ENCODE assay signal across 14 cellular contexts in genomic region chr7:16923019-16923418, GRCh38. TPM values are rescaled to one million over a fixed set of nuclear protein-coding genes. Genes with fewer than 3 reads are reported as not detected.
DNase-seq lines count a peak whose midpoint lies in the region; ATAC-seq, FAIRE-seq and TF ChIP-seq lines count a peak whose summit lies in the region.
"Had no signal": no experiment of that assay in that cellular context is flagged by ENCODE, and none has a peak within 500 bp of the region (broad histone marks: within the 10 kb centered on the region; RNA-seq: fewer than 3 reads in every experiment).

No MANE protein-coding gene starts in this region.

- no peak overlapping the region for H3K27ac ChIP-seq in OCI-LY3 (ENCODE audit: low read length)
- H3K27ac ChIP-seq in endothelial cell of umbilical vein (ENCODE audit: insufficient read depth, low read depth, low read length): no peak overlapping the region
- H3K27ac ChIP-seq: neutrophil had no signal

- no TSS peak for BruUV-seq in endothelial cell of umbilical vein (replicated peaks; lab: Mats Ljungman, UMichigan)

- POLR2A ChIA-PET in endothelial cell of umbilical vein (lab: Charles Lee): no interaction called here

- peaks cover 1% of the 10 kb centered on the region for H3K36me3 Mint-ChIP-seq in activated naive CD4-positive, alpha-beta T cell treated with anti-CD3 and anti-CD28 coated beads, Interleukin-2, amount 10 ng/mL, durations not matched to agents 7 days and 5 days
- no peaks in the 10 kb centered on the region for H3K36me3 Mint-ChIP-seq in activated naive CD4-positive, alpha-beta T cell treated with anti-CD3 and anti-CD28 coated beads for 36 hours (ENCODE audit: low read depth)
- no peaks in the 10 kb centered on the region for H3K36me3 Mint-ChIP-seq in type B pancreatic cell
- H3K36me3 Mint-ChIP-seq: brain had no signal

- H3K27ac Mint-ChIP-seq in activated naive CD4-positive, alpha-beta T cell treated with anti-CD3 and anti-CD28 coated beads, Interleukin-2, amount 10 ng/mL, durations not matched to agents 7 days and 5 days: peak overlapping the region; percentile 77
- no peak overlapping the region for H3K27ac Mint-ChIP-seq in activated naive CD4-positive, alpha-beta T cell treated with anti-CD3 and anti-CD28 coated beads for 36 hours
- H3K27ac Mint-ChIP-seq in type B pancreatic cell: peak overlapping the region; percentile 66

- intact Hi-C loops in activated naive CD4-positive, alpha-beta T cell treated with anti-CD3 and anti-CD28 coated beads for 36 hours (cut with micrococcal nuclease): no loop called here
- intact Hi-C loops in endothelial cell of umbilical vein (cut with micrococcal nuclease): no loop called here

- H3K9me3 ChIP-seq in OCI-LY3 (ENCODE audit: insufficient read depth, low read length) (no peaks in the 10 kb centered on the region), endothelial cell of umbilical vein (replicated peaks; ENCODE audit: control insufficient read depth, insufficient read depth, low read length) (no peaks in the 10 kb centered on the region)
- H3K9me3 ChIP-seq: neutrophil had no signal

- ATAC-seq in HG03439 (IDR thresholded peaks at IDR 0.05; ENCODE audit: unreplicated experiment) (no peak), GM21529 (IDR thresholded peaks at IDR 0.05; ENCODE audit: unreplicated experiment) (no peak), GM21526 (IDR thresholded peaks at IDR 0.05; ENCODE audit: low FRiP score, unreplicated experiment) (no peak)

- H3K4me3 ChIP-seq in OCI-LY3 (ENCODE audit: low read length) (no peak overlapping the region), endothelial cell of umbilical vein (replicated peaks in 1 of 3; ENCODE audit: insufficient read depth in 1 of 3, low read depth in 1 of 3, low read length in 3 of 3) (no peak overlapping the region)

- DNase-seq in activated naive CD4-positive, alpha-beta T cell treated with anti-CD3 and anti-CD28 coated beads, Interleukin-2, amount 10 ng/mL, durations not matched to agents 7 days and 5 days: peak; percentile 38
- no peak for DNase-seq in activated naive CD4-positive, alpha-beta T cell treated with anti-CD3 and anti-CD28 coated beads for 36 hours
- DNase-seq in endothelial cell of umbilical vein (ENCODE audit: low read depth, low spot score) (no peak), type B pancreatic cell (ENCODE audit: extremely low spot score, unreplicated experiment) (no peak)
- DNase-seq: NCI-H2107 had no signal

- H3K4me1 Mint-ChIP-seq in activated naive CD4-positive, alpha-beta T cell treated with anti-CD3 and anti-CD28 coated beads, Interleukin-2, amount 10 ng/mL, durations not matched to agents 7 days and 5 days: peaks cover 41% of the 10 kb centered on the region
- peaks cover 7% of the 10 kb centered on the region for H3K4me1 Mint-ChIP-seq in activated naive CD4-positive, alpha-beta T cell treated with anti-CD3 and anti-CD28 coated beads for 36 hours (ENCODE audit: low read depth)
- H3K4me1 Mint-ChIP-seq in type B pancreatic cell (ENCODE audit: unreplicated experiment): peaks cover 21% of the 10 kb centered on the region

- H3K79me2 ChIP-seq in OCI-LY3 (ENCODE audit: low read length): no peaks in the 10 kb centered on the region
- no peaks in the 10 kb centered on the region for H3K79me2 ChIP-seq in endothelial cell of umbilical vein (ENCODE audit: control insufficient read depth, insufficient read depth, low read length)

- H3K9ac ChIP-seq in OCI-LY3 (ENCODE audit: low read length) (no peak overlapping the region), endothelial cell of umbilical vein (replicated peaks; ENCODE audit: extremely low read depth, insufficient read depth, low read length) (no peak overlapping the region)

- no peaks in the 10 kb centered on the region for H3K36me3 ChIP-seq in OCI-LY3 (replicated peaks; ENCODE audit: low read depth, low read length)
- no peaks in the 10 kb centered on the region for H3K36me3 ChIP-seq in endothelial cell of umbilical vein (ENCODE audit: control insufficient read depth in 2 of 2, extremely low read depth in 1 of 2, insufficient read depth in 2 of 2, low read length in 2 of 2)
- H3K36me3 ChIP-seq: neutrophil had no signal

- H4K20me1 ChIP-seq in OCI-LY3 (ENCODE audit: insufficient read depth, low read length) (no peaks in the 10 kb centered on the region), endothelial cell of umbilical vein (replicated peaks; ENCODE audit: control insufficient read depth, extremely low read depth, insufficient read depth, low read length) (no peaks in the 10 kb centered on the region)

- dilution Hi-C loops in endothelial cell of umbilical vein (cut with MboI; ENCODE audit: extremely low pct_ligation_motif_present, low sequenced_read_pairs): no loop called here

- H3K4me2 ChIP-seq in OCI-LY3 (ENCODE audit: low read length): 0 out of 2 replicates have a peak overlapping the region, but pooled peaks have one; percentile 9
- no peak overlapping the region for H3K4me2 ChIP-seq in endothelial cell of umbilical vein (ENCODE audit: insufficient read depth, low read length)

- no peak overlapping the region for H3K4me3 Mint-ChIP-seq in activated naive CD4-positive, alpha-beta T cell treated with anti-CD3 and anti-CD28 coated beads, Interleukin-2, amount 10 ng/mL, durations not matched to agents 7 days and 5 days
- no peak overlapping the region for H3K4me3 Mint-ChIP-seq in activated naive CD4-positive, alpha-beta T cell treated with anti-CD3 and anti-CD28 coated beads for 36 hours
- H3K4me3 Mint-ChIP-seq in type B pancreatic cell: no peak overlapping the region
- H3K4me3 Mint-ChIP-seq: brain had no signal

- TF ChIP-seq POLR2A in endothelial cell of umbilical vein (IDR thresholded peaks at IDR 0.05; ENCODE audit: low read depth, low read length): no peak

- no peak for FAIRE-seq in endothelial cell of umbilical vein (lab: Jason Lieb, UNC)
- FAIRE-seq: H54 had no signal

- CTCF ChIA-PET in activated naive CD4-positive, alpha-beta T cell treated with anti-CD3 and anti-CD28 coated beads, Interleukin-2, amount 10 ng/mL, durations not matched to agents 7 days and 5 days (lab: Charles Lee): no interaction called here
- CTCF ChIA-PET in activated naive CD4-positive, alpha-beta T cell treated with anti-CD3 and anti-CD28 coated beads for 36 hours (lab: Charles Lee): interaction anchor here (0.6 to 0.7 kb wide), 2 partner anchors 428 to 739 kb away, joined by 3 read pairs; no protein-coding TSS in a partner anchor
- CTCF ChIA-PET in endothelial cell of umbilical vein (lab: Charles Lee): interaction anchor here (0.5 to 0.6 kb wide), 2 partner anchors 55 to 380 kb away, joined by 3 read pairs; no protein-coding TSS in a partner anchor

- H3K9me1 ChIP-seq in endothelial cell of umbilical vein (replicated peaks; ENCODE audit: control insufficient read depth, extremely low read depth, insufficient read depth, low read length): no peaks in the 10 kb centered on the region

- H3K4me1 ChIP-seq in OCI-LY3 (ENCODE audit: low read length) (peaks cover 13% of the 10 kb centered on the region), endothelial cell of umbilical vein (ENCODE audit: control insufficient read depth, extremely low read depth, insufficient read depth, low read length) (peaks cover 7% of the 10 kb centered on the region)

- H3K27me3 Mint-ChIP-seq in activated naive CD4-positive, alpha-beta T cell treated with anti-CD3 and anti-CD28 coated beads, Interleukin-2, amount 10 ng/mL, durations not matched to agents 7 days and 5 days: no peaks in the 10 kb centered on the region
- no peaks in the 10 kb centered on the region for H3K27me3 Mint-ChIP-seq in activated naive CD4-positive, alpha-beta T cell treated with anti-CD3 and anti-CD28 coated beads for 36 hours (ENCODE audit: low read depth)
- no peaks in the 10 kb centered on the region for H3K27me3 Mint-ChIP-seq in type B pancreatic cell

- no peaks in the 10 kb centered on the region for H3K27me3 ChIP-seq in OCI-LY3 (ENCODE audit: low read depth, low read length)
- H3K27me3 ChIP-seq in endothelial cell of umbilical vein (ENCODE audit: control insufficient read depth in 2 of 2, insufficient read depth in 2 of 2, low read length in 2 of 2): no peaks in the 10 kb centered on the region
- H3K27me3 ChIP-seq: neutrophil had no signal

- H3K9me3 Mint-ChIP-seq in activated naive CD4-positive, alpha-beta T cell treated with anti-CD3 and anti-CD28 coated beads, Interleukin-2, amount 10 ng/mL, durations not matched to agents 7 days and 5 days: no peaks in the 10 kb centered on the region
- no peaks in the 10 kb centered on the region for H3K9me3 Mint-ChIP-seq in activated naive CD4-positive, alpha-beta T cell treated with anti-CD3 and anti-CD28 coated beads for 36 hours
- no peaks in the 10 kb centered on the region for H3K9me3 Mint-ChIP-seq in type B pancreatic cell

- H2AFZ ChIP-seq in OCI-LY3 (ENCODE audit: low read depth, low read length) (peak overlapping the region; percentile 70), endothelial cell of umbilical vein (ENCODE audit: low read depth, low read length) (peak overlapping the region; percentile 18)

- TF ChIP-seq CTCF in OCI-LY3 (IDR thresholded peaks at IDR 0.05; ENCODE audit: low read depth, low read length): no peak
- TF ChIP-seq CTCF in endothelial cell of umbilical vein (IDR thresholded peaks at IDR 0.05; ENCODE audit: extremely low read depth in 1 of 2, insufficient read depth in 1 of 2, low read depth in 1 of 2, low read length in 2 of 2): no peak
- TF ChIP-seq CTCF in type B pancreatic cell (conservative IDR thresholded peaks at IDR 0.05): no peak

TF ChIP-seq in endothelial cell of umbilical vein, 7 proteins besides CTCF, POLR2A, EP300 and RAD21:
- TF ChIP-seq GATA2 (IDR thresholded peaks at IDR 0.05; ENCODE audit: insufficient read depth, insufficient read length, low read depth, low read length) (no peak), MYC (IDR thresholded peaks at IDR 0.05; ENCODE audit: low read depth, low read length) (no peak), MAX (IDR thresholded peaks at IDR 0.05; ENCODE audit: insufficient read depth, insufficient read length) (no peak), JUN (IDR thresholded peaks at IDR 0.05; ENCODE audit: borderline replicate concordance, insufficient read depth, insufficient read length, low read depth) (no peak), FOS (IDR thresholded peaks at IDR 0.05; ENCODE audit: borderline replicate concordance, insufficient read depth, low read length) (no peak)

RNA-seq across cellular contexts. Expression of gene AGR3, which starts 41.2 kb away (rescaled TPM):
- total RNA-seq in activated naive CD4-positive, alpha-beta T cell treated with anti-CD3 and anti-CD28 coated beads for 36 hours: not detected
- total RNA-seq in endothelial cell of umbilical vein: not detected in 2 replicates
- polyA plus RNA-seq in endothelial cell of umbilical vein: not detected in 2 replicates
- polyA plus RNA-seq in endothelial cell of umbilical vein (2011; cell fraction: cytosol; rRNA removed): not detected in 2 replicates
- not detected in 2 replicates for polyA plus RNA-seq in endothelial cell of umbilical vein (2011; cell fraction: nucleus; rRNA removed)
- polyA plus RNA-seq in endothelial cell of umbilical vein (2012): not detected in 2 replicates
- not detected in 2 replicates for polyA minus RNA-seq in endothelial cell of umbilical vein
- polyA minus RNA-seq in endothelial cell of umbilical vein (2011; cell fraction: cytosol; rRNA and poly(A)+ RNA removed): not detected
- polyA minus RNA-seq in endothelial cell of umbilical vein (2011; cell fraction: nucleus; rRNA and poly(A)+ RNA removed): not detected in 2 replicates
- 5.2 and 10.4 TPM in 2 replicates for total RNA-seq in type B pancreatic cell (ENCODE audit: low replicate concordance)
- total RNA-seq: M059J, SK-MEL-5 had no signal
